1 cellular context compared by ENCODE assay signal in genomic region chr4:55180980-55181379, GRCh38.
TF ChIP-seq lines count a peak whose summit lies in the region.

No MANE protein-coding gene starts in this region.

TF ChIP-seq in K562, 482 proteins besides CTCF, POLR2A, EP300 and RAD21 (continued from another document):
- TF ChIP-seq RREB1 (CRISPR knock-in tag; IDR thresholded peaks at IDR 0.05), result no peak
- TF ChIP-seq ZBED1 (IDR thresholded peaks at IDR 0.05), result no peak
- TF ChIP-seq ARID3A (IDR thresholded peaks at IDR 0.05; ENCODE audit: borderline replicate concordance, low read depth, low read length), result no peak
TF ChIP-seq in K562: peak in this region for 0.
